In genomic region chr1:9413143-9413876, GRCh38 we compare ENCODE assay signal across 8 cellular contexts.
DNase-seq lines count a peak whose midpoint lies in the region; ATAC-seq and TF ChIP-seq lines count a peak whose summit lies in the region.

No MANE protein-coding gene starts in this region.

- H3K27ac Mint-ChIP-seq in CD4-positive, alpha-beta T cell = no peak overlapping the region
- H3K27ac Mint-ChIP-seq in activated CD4-positive, alpha-beta T cell treated with anti-CD3 and anti-CD28 coated beads for 36 hours = peak overlapping the region; percentile 55
- peak overlapping the region; percentile 41 to 65 for H3K27ac Mint-ChIP-seq in effector memory CD8-positive, alpha-beta T cell
- peak overlapping the region in 1 of 2 donors; percentile 65 for H3K27ac Mint-ChIP-seq in natural killer cell

- intact Hi-C loops in CD4-positive, alpha-beta T cell (cut with DNase I, micrococcal nuclease) = no loop called here
- intact Hi-C loops in activated CD4-positive, alpha-beta T cell treated with anti-CD3 and anti-CD28 coated beads for 36 hours (cut with DNase I, micrococcal nuclease) = loop anchor here (1.0 to 5.0 kb wide), 6 partner anchors 13 to 138 kb away; partner anchors contain the start of gene SPSB1 (in 1 of the 2)
- intact Hi-C loops in natural killer cell (cut with micrococcal nuclease) = loop anchor here (2.0 kb wide), 1 partner anchor 15 kb away; no protein-coding TSS in a partner anchor

- H3K27me3 ChIP-seq in CD4-positive, alpha-beta T cell (ENCODE audit: control insufficient read depth, insufficient read depth, low read length) = no peaks in the 10 kb centered on the region
- no peaks in the 10 kb centered on the region for H3K27me3 ChIP-seq in thymus (ENCODE audit: control insufficient read depth, insufficient read depth)

- ATAC-seq in CD4-positive, alpha-beta T cell (ENCODE audit: poor library complexity) = peak; percentile 64
- ATAC-seq in GM21367 (IDR thresholded peaks at IDR 0.05; ENCODE audit: unreplicated experiment) (peak; percentile 52), natural killer cell (peak; percentile 72 to 84 (median 77))
- ATAC-seq in activated CD4-positive, alpha-beta T cell treated with anti-CD3 and anti-CD28 coated beads for 36 hours = peak; percentile 89
- peak; percentile 75 for ATAC-seq in effector memory CD8-positive, alpha-beta T cell (replicated peaks)

- peaks cover 62% of the 10 kb centered on the region for H3K4me1 Mint-ChIP-seq in CD4-positive, alpha-beta T cell (ENCODE audit: low read depth)
- H3K4me1 Mint-ChIP-seq in activated CD4-positive, alpha-beta T cell treated with anti-CD3 and anti-CD28 coated beads for 36 hours = peaks cover 50% of the 10 kb centered on the region
- peaks cover 23 to 32% of the 10 kb centered on the region in 2 donors for H3K4me1 Mint-ChIP-seq in effector memory CD8-positive, alpha-beta T cell (ENCODE audit: low read depth in 2 of 2)
- H3K4me1 Mint-ChIP-seq in natural killer cell = peaks cover 12 to 28% of the 10 kb centered on the region in 2 donors

- no peaks in the 10 kb centered on the region for H3K36me3 ChIP-seq in thymus (ENCODE audit: control insufficient read depth, insufficient read depth)

- H3K9me3 Mint-ChIP-seq in CD4-positive, alpha-beta T cell = no peaks in the 10 kb centered on the region
- peaks cover 2% of the 10 kb centered on the region for H3K9me3 Mint-ChIP-seq in activated CD4-positive, alpha-beta T cell treated with anti-CD3 and anti-CD28 coated beads for 36 hours (ENCODE audit: low read depth)
- peaks cover 0 to 8% of the 10 kb centered on the region in 2 donors for H3K9me3 Mint-ChIP-seq in effector memory CD8-positive, alpha-beta T cell
- peaks cover 4% of the 10 kb centered on the region in 2 donors for H3K9me3 Mint-ChIP-seq in natural killer cell

- H3K4me3 Mint-ChIP-seq in CD4-positive, alpha-beta T cell = peak overlapping the region; percentile 23
- H3K4me3 Mint-ChIP-seq in activated CD4-positive, alpha-beta T cell treated with anti-CD3 and anti-CD28 coated beads for 36 hours = no peak overlapping the region
- H3K4me3 Mint-ChIP-seq in effector memory CD8-positive, alpha-beta T cell = peak overlapping the region; percentile 62 to 66
- H3K4me3 Mint-ChIP-seq in natural killer cell = peak overlapping the region; percentile 72

- WGBS in thymus = 4% methylated on average over 15 of the region's 15 CpGs

- no peak overlapping the region for H3K27ac ChIP-seq in CD4-positive, alpha-beta T cell (ENCODE audit: low read depth, low read length)
- H3K27ac ChIP-seq in thymus (ENCODE audit: low read depth) = peak overlapping the region; percentile 90

- no peak for TF ChIP-seq CTCF in CD4-positive, alpha-beta T cell (IDR thresholded peaks at IDR 0.05)
- no peak for TF ChIP-seq CTCF in natural killer cell (IDR thresholded peaks at IDR 0.05)

- no peaks in the 10 kb centered on the region for H3K27me3 Mint-ChIP-seq in CD4-positive, alpha-beta T cell
- peaks cover 3% of the 10 kb centered on the region for H3K27me3 Mint-ChIP-seq in activated CD4-positive, alpha-beta T cell treated with anti-CD3 and anti-CD28 coated beads for 36 hours
- H3K27me3 Mint-ChIP-seq in effector memory CD8-positive, alpha-beta T cell = peaks cover 9 to 24% of the 10 kb centered on the region in 2 donors
- H3K27me3 Mint-ChIP-seq in natural killer cell (ENCODE audit: low read depth in 2 of 2) = peaks cover 14 to 21% of the 10 kb centered on the region in 2 donors

- H3K9me3 ChIP-seq in CD4-positive, alpha-beta T cell (ENCODE audit: control insufficient read depth, low read length) = no peaks in the 10 kb centered on the region
- H3K9me3 ChIP-seq in thymus (ENCODE audit: control insufficient read depth) = no peaks in the 10 kb centered on the region

- no peaks in the 10 kb centered on the region for H3K36me3 Mint-ChIP-seq in CD4-positive, alpha-beta T cell (ENCODE audit: low read depth)
- H3K36me3 Mint-ChIP-seq in activated CD4-positive, alpha-beta T cell treated with anti-CD3 and anti-CD28 coated beads for 36 hours (ENCODE audit: low read depth) = peaks cover 3% of the 10 kb centered on the region
- peaks cover 12% of the 10 kb centered on the region for H3K36me3 Mint-ChIP-seq in effector memory CD8-positive, alpha-beta T cell (ENCODE audit: insufficient read depth)
- no peaks in the 10 kb centered on the region for H3K36me3 Mint-ChIP-seq in natural killer cell

- H3K4me3 ChIP-seq in thymus (ENCODE audit: low read length) = no peak overlapping the region

- CTCF ChIA-PET in CD4-positive, alpha-beta T cell (lab: Charles Lee) = no interaction called here
- CTCF ChIA-PET in activated CD4-positive, alpha-beta T cell treated with anti-CD3 and anti-CD28 coated beads for 36 hours (lab: Charles Lee) = interaction anchor here (0.9 to 1.6 kb wide), 3 partner anchors 13 to 303 kb away, joined by 3 to 11 read pairs (median 3); no protein-coding TSS in a partner anchor

- peaks cover 32% of the 10 kb centered on the region for H3K4me1 ChIP-seq in thymus (ENCODE audit: control insufficient read depth, insufficient read depth, low read length)

- POLR2A ChIA-PET in CD4-positive, alpha-beta T cell (lab: Charles Lee) = interaction anchor here (0.8 to 1.6 kb wide), 4 partner anchors 8 to 15 kb away, joined by 3 to 4 read pairs (median 3); no protein-coding TSS in a partner anchor
- POLR2A ChIA-PET in activated CD4-positive, alpha-beta T cell treated with anti-CD3 and anti-CD28 coated beads for 36 hours (lab: Charles Lee) = interaction anchor here (1.4 to 1.5 kb wide), 2 partner anchors 13 to 98 kb away, joined by 4 to 8 read pairs; no protein-coding TSS in a partner anchor

- DNase-seq in CD4-positive, alpha-beta T cell = peak in 7 of 10 experiments; percentile 19 to 53 (median 32)
- DNase-seq in HS-27A (ENCODE audit: low read depth) (peak; percentile 78), natural killer cell (peak; percentile 52), NCI-H446 treated with DMSO at 0.1 percent for 48 hours (lab: John Stamatoyannopoulos, UW) (no peak)
- peak; percentile 90 for DNase-seq in activated CD4-positive, alpha-beta T cell treated with anti-CD3 and anti-CD28 coated beads for 36 hours
- DNase-seq in effector memory CD8-positive, alpha-beta T cell = peak; percentile 21 to 27 (median 27)

Comparison
In these comparisons a context has a peak if more than half of its experiments do, and no peak if none do; other contexts are left out.
1. intact Hi-C loops: an anchor here in activated CD4-positive, alpha-beta T cell treated with anti-CD3 and anti-CD28 coated beads for 36 hours (1.0 to 5.0 kb wide) and natural killer cell (2.0 kb wide); none called in CD4-positive, alpha-beta T cell.